In genomic region chr6:100301731-100302130, GRCh38 we compare ENCODE assay signal across 3 cellular contexts.
TF ChIP-seq lines count a peak whose summit lies in the region.

No MANE protein-coding gene starts in this region.

TF ChIP-seq in A549, 52 proteins besides CTCF, POLR2A, EP300 and RAD21:
- TF ChIP-seq ELK1 (IDR thresholded peaks at IDR 0.05; ENCODE audit: low read depth, low read length) (no peak), CBX8 (IDR thresholded peaks at IDR 0.05) (no peak), CHD2 (IDR thresholded peaks at IDR 0.05; ENCODE audit: low read length, partially characterized antibody) (no peak), TFCP2L1 (CRISPR knock-in tag; IDR thresholded peaks at IDR 0.05) (no peak), CHD4 (IDR thresholded peaks at IDR 0.05; ENCODE audit: borderline replicate concordance) (no peak), ZNF302 (CRISPR knock-in tag; IDR thresholded peaks at IDR 0.05) (no peak), NPAS2 (CRISPR knock-in tag; IDR thresholded peaks at IDR 0.05; ENCODE audit: borderline replicate concordance) (no peak), FOXS1 (CRISPR knock-in tag; IDR thresholded peaks at IDR 0.05) (no peak), ZC3H11A (IDR thresholded peaks at IDR 0.05) (no peak), HDAC2 (IDR thresholded peaks at IDR 0.05) (no peak), JUNB (IDR thresholded peaks at IDR 0.05) (no peak), CBX2 (IDR thresholded peaks at IDR 0.05; ENCODE audit: borderline replicate concordance, low read depth) (no peak), RARB (CRISPR knock-in tag; IDR thresholded peaks at IDR 0.05) (no peak), ESRRA (IDR thresholded peaks at IDR 0.05; ENCODE audit: borderline replicate concordance, low read length) (no peak), MAFK (IDR thresholded peaks at IDR 0.05; ENCODE audit: partially characterized antibody) (no peak), E2F6 (IDR thresholded peaks at IDR 0.05; ENCODE audit: borderline replicate concordance, low read depth) (no peak), KDM5A (IDR thresholded peaks at IDR 0.05) (no peak)
- TF ChIP-seq, protein P1, sequence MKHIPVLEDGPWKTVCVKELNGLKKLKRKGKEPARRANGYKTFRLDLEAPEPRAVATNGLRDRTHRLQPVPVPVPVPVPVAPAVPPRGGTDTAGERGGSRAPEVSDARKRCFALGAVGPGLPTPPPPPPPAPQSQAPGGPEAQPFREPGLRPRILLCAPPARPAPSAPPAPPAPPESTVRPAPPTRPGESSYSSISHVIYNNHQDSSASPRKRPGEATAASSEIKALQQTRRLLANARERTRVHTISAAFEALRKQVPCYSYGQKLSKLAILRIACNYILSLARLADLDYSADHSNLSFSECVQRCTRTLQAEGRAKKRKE (CRISPR knock-in tag; IDR thresholded peaks at IDR 0.05; ENCODE audit: low read depth), result no peak
- TF ChIP-seq, protein P2, sequence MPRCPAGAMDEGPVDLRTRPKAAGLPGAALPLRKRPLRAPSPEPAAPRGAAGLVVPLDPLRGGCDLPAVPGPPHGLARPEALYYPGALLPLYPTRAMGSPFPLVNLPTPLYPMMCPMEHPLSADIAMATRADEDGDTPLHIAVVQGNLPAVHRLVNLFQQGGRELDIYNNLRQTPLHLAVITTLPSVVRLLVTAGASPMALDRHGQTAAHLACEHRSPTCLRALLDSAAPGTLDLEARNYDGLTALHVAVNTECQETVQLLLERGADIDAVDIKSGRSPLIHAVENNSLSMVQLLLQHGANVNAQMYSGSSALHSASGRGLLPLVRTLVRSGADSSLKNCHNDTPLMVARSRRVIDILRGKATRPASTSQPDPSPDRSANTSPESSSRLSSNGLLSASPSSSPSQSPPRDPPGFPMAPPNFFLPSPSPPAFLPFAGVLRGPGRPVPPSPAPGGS (IDR thresholded peaks at IDR 0.05), result no peak
- TF ChIP-seq, protein P3, sequence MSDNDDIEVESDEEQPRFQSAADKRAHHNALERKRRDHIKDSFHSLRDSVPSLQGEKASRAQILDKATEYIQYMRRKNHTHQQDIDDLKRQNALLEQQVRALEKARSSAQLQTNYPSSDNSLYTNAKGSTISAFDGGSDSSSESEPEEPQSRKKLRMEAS (IDR thresholded peaks at IDR 0.05), result no peak

TF ChIP-seq in HCT116, 20 proteins besides CTCF, POLR2A, EP300 and RAD21 (continued from another document):
- TF ChIP-seq ELF1 (IDR thresholded peaks at IDR 0.05; ENCODE audit: borderline replicate concordance, low read depth) (no peak), JUND (IDR thresholded peaks at IDR 0.05) (no peak), ZFX (IDR thresholded peaks at IDR 0.05) (no peak), CEBPB (IDR thresholded peaks at IDR 0.05; ENCODE audit: low read depth) (no peak), FOSL1 (IDR thresholded peaks at IDR 0.05; ENCODE audit: low read depth) (no peak), EZH2 (IDR thresholded peaks at IDR 0.05) (no peak), POLR2AphosphoS5 (IDR thresholded peaks at IDR 0.05; ENCODE audit: low read depth, low read length) (no peak), TCF7L2 (IDR thresholded peaks at IDR 0.05; ENCODE audit: borderline replicate concordance, extremely low read depth, insufficient read depth, insufficient read length) (no peak)
- TF ChIP-seq, protein P4, sequence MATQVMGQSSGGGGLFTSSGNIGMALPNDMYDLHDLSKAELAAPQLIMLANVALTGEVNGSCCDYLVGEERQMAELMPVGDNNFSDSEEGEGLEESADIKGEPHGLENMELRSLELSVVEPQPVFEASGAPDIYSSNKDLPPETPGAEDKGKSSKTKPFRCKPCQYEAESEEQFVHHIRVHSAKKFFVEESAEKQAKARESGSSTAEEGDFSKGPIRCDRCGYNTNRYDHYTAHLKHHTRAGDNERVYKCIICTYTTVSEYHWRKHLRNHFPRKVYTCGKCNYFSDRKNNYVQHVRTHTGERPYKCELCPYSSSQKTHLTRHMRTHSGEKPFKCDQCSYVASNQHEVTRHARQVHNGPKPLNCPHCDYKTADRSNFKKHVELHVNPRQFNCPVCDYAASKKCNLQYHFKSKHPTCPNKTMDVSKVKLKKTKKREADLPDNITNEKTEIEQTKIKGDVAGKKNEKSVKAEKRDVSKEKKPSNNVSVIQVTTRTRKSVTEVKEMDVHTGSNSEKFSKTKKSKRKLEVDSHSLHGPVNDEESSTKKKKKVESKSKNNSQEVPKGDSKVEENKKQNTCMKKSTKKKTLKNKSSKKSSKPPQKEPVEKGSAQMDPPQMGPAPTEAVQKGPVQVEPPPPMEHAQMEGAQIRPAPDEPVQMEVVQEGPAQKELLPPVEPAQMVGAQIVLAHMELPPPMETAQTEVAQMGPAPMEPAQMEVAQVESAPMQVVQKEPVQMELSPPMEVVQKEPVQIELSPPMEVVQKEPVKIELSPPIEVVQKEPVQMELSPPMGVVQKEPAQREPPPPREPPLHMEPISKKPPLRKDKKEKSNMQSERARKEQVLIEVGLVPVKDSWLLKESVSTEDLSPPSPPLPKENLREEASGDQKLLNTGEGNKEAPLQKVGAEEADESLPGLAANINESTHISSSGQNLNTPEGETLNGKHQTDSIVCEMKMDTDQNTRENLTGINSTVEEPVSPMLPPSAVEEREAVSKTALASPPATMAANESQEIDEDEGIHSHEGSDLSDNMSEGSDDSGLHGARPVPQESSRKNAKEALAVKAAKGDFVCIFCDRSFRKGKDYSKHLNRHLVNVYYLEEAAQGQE (IDR thresholded peaks at IDR 0.05; ENCODE audit: low read depth), result no peak

TF ChIP-seq in endothelial cell of umbilical vein, 7 proteins besides CTCF, POLR2A, EP300 and RAD21 (continued from another document):
- TF ChIP-seq, protein P3 (IDR thresholded peaks at IDR 0.05; ENCODE audit: insufficient read depth, insufficient read length), result no peak
TF ChIP-seq in endothelial cell of umbilical vein: peak in this region for 1.
